23 cellular contexts compared by ENCODE assay signal in the genomic region with DNA sequence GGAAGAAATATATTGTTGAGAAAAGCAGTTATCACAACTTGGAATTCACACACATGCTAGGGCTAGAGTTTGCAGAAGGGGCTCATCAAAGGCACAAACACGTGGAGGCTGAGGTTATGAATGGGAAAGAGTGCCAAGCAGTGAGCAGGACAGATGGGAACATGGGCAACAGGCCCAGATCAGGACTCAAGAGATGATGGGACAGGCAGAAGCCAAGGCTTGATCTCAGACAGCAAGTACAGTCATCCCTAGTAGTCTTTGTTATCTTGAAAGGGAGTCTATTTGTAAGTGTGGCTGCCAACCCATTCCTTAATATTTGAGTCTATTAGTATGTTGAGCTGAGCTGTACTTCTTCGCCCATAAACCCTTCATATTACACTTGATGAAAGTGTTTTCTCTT. TPM values are rescaled to one million over a fixed set of nuclear protein-coding genes. Genes with fewer than 3 reads are reported as not detected.
DNase-seq lines count a peak whose midpoint lies in the region; ATAC-seq, FAIRE-seq and TF ChIP-seq lines count a peak whose summit lies in the region.
"Had no signal": no experiment of that assay in that cellular context is flagged by ENCODE, and none has a peak within 500 bp of the region (broad histone marks: within the 10 kb centered on the region; RNA-seq: fewer than 3 reads in every experiment).

No MANE protein-coding gene starts in this region.

- no peak overlapping the region for H3K9ac ChIP-seq in K562 (ENCODE audit: insufficient read depth in 1 of 2, low read depth in 2 of 2, low read length in 2 of 2)
- H3K9ac ChIP-seq: KMS-11, SK-N-SH had no signal

- H3K4me2 ChIP-seq in K562 (ENCODE audit: insufficient read depth, low read length): no peak overlapping the region
- H3K4me2 ChIP-seq: KMS-11, SK-N-SH had no signal

- H3K79me2 ChIP-seq in K562 (ENCODE audit: control insufficient read depth, insufficient read depth, low read length): no peaks in the 10 kb centered on the region

- no TSS peak for BruUV-seq in K562 (replicated peaks; lab: Mats Ljungman, UMichigan)

- peak; percentile 49 for FAIRE-seq in K562 (lab: Jason Lieb, UNC)
- no peak for FAIRE-seq in GM12892 (lab: Jason Lieb, UNC)
- FAIRE-seq: A204.1, GM19239 had no signal

- H3K27me3 ChIP-seq in K562 (ENCODE audit: control insufficient read depth in 2 of 2, insufficient read depth in 2 of 2, low read length in 2 of 2) (peaks cover 2 to 19% of the 10 kb centered on the region in 2 experiments; a peak in 4 of 5 replicates), heart right ventricle (no peaks in the 10 kb centered on the region)

- 2% methylated on average over 2 of the region's 2 CpGs for WGBS in K562 (ENCODE audit: insufficient coverage, low coverage, missing lambda C conversion rate)
- 53 to 64% methylated on average over 2 of the region's 2 CpGs for WGBS in heart right ventricle, 2 donors

- no peaks in the 10 kb centered on the region for H3K36me3 Mint-ChIP-seq in natural killer cell treated with Interleukin-12 subunit alpha and Interleukin-12 subunit beta and Interleukin-15 and Interleukin-18, amount 100 ng/mL, for 72 hours
- H3K36me3 Mint-ChIP-seq: CD8-positive, alpha-beta T cell had no signal

- no peaks in the 10 kb centered on the region for H4K20me1 ChIP-seq in K562 (replicated peaks; ENCODE audit: control insufficient read depth, insufficient read depth, low read length)

- H3K27ac Mint-ChIP-seq in natural killer cell treated with Interleukin-12 subunit alpha and Interleukin-12 subunit beta and Interleukin-15 and Interleukin-18, amount 100 ng/mL, for 72 hours: no peak overlapping the region
- H3K27ac Mint-ChIP-seq: CD8-positive, alpha-beta T cell had no signal

- no peaks in the 10 kb centered on the region for H3K36me3 ChIP-seq in K562 (ENCODE audit: control insufficient read depth, insufficient read depth, low read length)
- H3K36me3 ChIP-seq in heart right ventricle: no peaks in the 10 kb centered on the region

- H3K9me3 ChIP-seq in K562 (replicated peaks; ENCODE audit: control insufficient read depth, insufficient read depth, low read depth, low read length) (no peaks in the 10 kb centered on the region), heart right ventricle (no peaks in the 10 kb centered on the region)
- H3K9me3 ChIP-seq: Caco-2, SK-N-SH had no signal

- no peaks in the 10 kb centered on the region for H3K9me3 Mint-ChIP-seq in natural killer cell treated with Interleukin-12 subunit alpha and Interleukin-12 subunit beta and Interleukin-15 and Interleukin-18, amount 100 ng/mL, for 72 hours
- H3K9me3 Mint-ChIP-seq: CD8-positive, alpha-beta T cell had no signal

- H3K4me3 ChIP-seq in K562 (no peak overlapping the region), heart right ventricle (no peak overlapping the region)

- peaks cover 20 to 27% of the 10 kb centered on the region in 2 donors for H3K27me3 Mint-ChIP-seq in natural killer cell treated with Interleukin-12 subunit alpha and Interleukin-12 subunit beta and Interleukin-15 and Interleukin-18, amount 100 ng/mL, for 72 hours

- no peak for ATAC-seq in K562
- ATAC-seq in heart right ventricle: peak in 5 of 8 donors; percentile 50 to 67 (median 60)
- no peak for ATAC-seq in natural killer cell treated with Interleukin-12 subunit alpha and Interleukin-12 subunit beta and Interleukin-15 and Interleukin-18, amount 100 ng/mL, for 72 hours
- ATAC-seq: CD8-positive, alpha-beta T cell; HCT116; Panc1 had no signal

- TF ChIP-seq EP300 in K562 (IDR thresholded peaks at IDR 0.05; ENCODE audit: low read length): no peak

- DNase-seq in Ammon's horn (ENCODE audit: low spot score) (peak; percentile 23), G401 (ENCODE audit: low spot score) (peak; percentile 89), K562 (ENCODE audit: extremely low read depth in 1 of 4, low spot score in 3 of 4) (no peak), heart right ventricle (no peak), GM12892 (ENCODE audit: insufficient read length) (no peak), NOMO-1 treated with DMSO at 0.1 percent for 48 hours (lab: John Stamatoyannopoulos, UW; ENCODE audit: unreplicated experiment) (no peak)
- DNase-seq in natural killer cell treated with Interleukin-12 subunit alpha and Interleukin-12 subunit beta and Interleukin-15 and Interleukin-18, amount 100 ng/mL, for 72 hours (ENCODE audit: low spot score): no peak
- no peak for DNase-seq in activated effector memory CD4-positive, alpha-beta T cell treated with anti-CD3 and anti-CD28 coated beads, Interleukin-2, amount 50 U/mL, for 16 hours
- DNase-seq: Caco-2; CD8-positive, alpha-beta T cell; DMS79 treated with DMSO at 0.1 percent for 48 hours; IMR-90; NCI-H1048; NCI-H1417; NCI-H1930; NCI-H2107; NCI-H69; SK-N-SH had no signal

- peaks cover 0 to 3% of the 10 kb centered on the region in 2 donors for H3K4me1 Mint-ChIP-seq in natural killer cell treated with Interleukin-12 subunit alpha and Interleukin-12 subunit beta and Interleukin-15 and Interleukin-18, amount 100 ng/mL, for 72 hours (ENCODE audit: low read depth in 2 of 2)

- intact Hi-C loops in K562 (cut with micrococcal nuclease) (no loop called here), heart right ventricle (cut with DNase I) (loop anchor here in 1 of 10 donors (5.0 kb wide), 1 partner anchor 500 kb away; no protein-coding TSS in a partner anchor)

- no peak overlapping the region for H3K27ac ChIP-seq in K562 (ENCODE audit: extremely low read depth, low read depth, low read length)
- H3K27ac ChIP-seq in heart right ventricle: no peak overlapping the region
- H3K27ac ChIP-seq: KMS-11 had no signal

- no peaks in the 10 kb centered on the region for H3K9me1 ChIP-seq in K562 (ENCODE audit: control insufficient read depth, insufficient read depth, low read length)

- CTCF ChIA-PET in K562 (lab: Yijun Ruan, JAX; ENCODE audit: low intra/inter-chr PET ratio): no interaction called here

- no peak for TF ChIP-seq CTCF in K562 (IDR thresholded peaks at IDR 0.05 in 2 of 3, conservative IDR thresholded peaks at IDR 0.05 in 1 of 3; ENCODE audit: insufficient read depth in 2 of 3, low read depth in 1 of 3, low read length in 3 of 3)
- no peak for TF ChIP-seq CTCF in heart right ventricle (IDR thresholded peaks at IDR 0.05)

- in situ Hi-C loops in G401 (cut with HindIII; ENCODE audit: low sequenced_read_pairs) (no loop called here), K562 (cut with MboI) (no loop called here)

- H3K4me3 Mint-ChIP-seq in natural killer cell treated with Interleukin-12 subunit alpha and Interleukin-12 subunit beta and Interleukin-15 and Interleukin-18, amount 100 ng/mL, for 72 hours: no peak overlapping the region
- H3K4me3 Mint-ChIP-seq: CD8-positive, alpha-beta T cell had no signal

- no peak for TF ChIP-seq RAD21 in K562 (CRISPR knock-in tag; conservative IDR thresholded peaks at IDR 0.05 in 1 of 2, IDR thresholded peaks at IDR 0.05 in 1 of 2)

- POLR2A ChIA-PET in K562 (lab: Yijun Ruan, JAX): no interaction called here

- no peaks in the 10 kb centered on the region for H3K4me1 ChIP-seq in K562 (replicated peaks in 1 of 2; ENCODE audit: control insufficient read depth in 2 of 2, insufficient read depth in 2 of 2, low read length in 2 of 2)
- peaks cover 0 to 28% (median 4%) of the 10 kb centered on the region in 9 donors for H3K4me1 ChIP-seq in heart right ventricle
- H3K4me1 ChIP-seq: Caco-2 had no signal

- no peak overlapping the region for H2AFZ ChIP-seq in K562 (ENCODE audit: low read depth, low read length)

- TF ChIP-seq POLR2A in K562 (conservative IDR thresholded peaks at IDR 0.05) (no peak), GM12892 (IDR thresholded peaks at IDR 0.05; ENCODE audit: low read depth, low read length) (no peak)

TF ChIP-seq in K562, 482 proteins besides CTCF, POLR2A, EP300 and RAD21:
- no peak for TF ChIP-seq ILF3 (IDR thresholded peaks at IDR 0.05; ENCODE audit: borderline replicate concordance)
- TF ChIP-seq NR2C2 (CRISPR knock-in tag; IDR thresholded peaks at IDR 0.05): no peak
- TF ChIP-seq NR2C2 (tag; IDR thresholded peaks at IDR 0.05): no peak
- TF ChIP-seq HDAC8 (tag; IDR thresholded peaks at IDR 0.05): no peak
- no peak for TF ChIP-seq CEBPG (CRISPR knock-in tag; IDR thresholded peaks at IDR 0.05)
- no peak for TF ChIP-seq CEBPG (tag; conservative IDR thresholded peaks at IDR 0.05 in 1 of 2, IDR thresholded peaks at IDR 0.05 in 1 of 2)
- no peak for TF ChIP-seq PHF20 (IDR thresholded peaks at IDR 0.05; ENCODE audit: partially characterized antibody)
- no peak for TF ChIP-seq ARID1B (IDR thresholded peaks at IDR 0.05)

RNA-seq across cellular contexts. Expression of a gene that starts 22.2 kb away (rescaled TPM):
- total RNA-seq in G401 (2014; rRNA removed; shearing (Covaris generic)): 10.8 and 16.7 TPM in 2 replicates
- total RNA-seq in K562 (2011; cell fraction: chromatin; rRNA removed; ENCODE audit: low replicate concordance): 29.3 and 103 TPM in 2 replicates
- 17.2 and 20.8 TPM in 2 replicates for total RNA-seq in K562 (2011; cell fraction: nucleolus; rRNA removed)
- 59.7 and 110 TPM in 2 replicates for total RNA-seq in K562 (2011; cell fraction: nucleoplasm; rRNA removed)
- total RNA-seq in K562 (2014; rRNA removed): 17.2 and 18.0 TPM in 2 replicates
- total RNA-seq in K562 (2014; rRNA removed; fragmentation: Illumina TruSeq; extraction: Trizol): 30.1 and 37.9 TPM in 2 replicates
- 29.5 and 31.9 TPM in 2 replicates for total RNA-seq in K562 (2015; rRNA removed; fragmentation: Illumina TruSeq; extraction: Trizol)
- 24.1 and 29.5 TPM in 2 replicates for total RNA-seq in K562 (2021)
- polyA plus RNA-seq in K562 (2011; rRNA removed): 30.7 and 35.8 TPM in 2 replicates
- 11.9 and 22.2 TPM in 2 replicates for polyA plus RNA-seq in K562 (2011; cell fraction: cytosol; rRNA removed)
- polyA plus RNA-seq in K562 (2011; cell fraction: nucleus; rRNA removed): 21.3 and 27.9 TPM in 2 replicates
- 18.9 and 24.2 TPM in 2 replicates for polyA plus RNA-seq in K562 (2012)
- 28.0 and 29.1 TPM in 2 replicates for polyA plus RNA-seq in K562 (2014; fragmentation: Illumina TruSeq; extraction: Trizol)
- 1 to 10 TPM; 7.0 to 7.6 TPM for polyA plus RNA-seq in K562 (2014; fragmentation: Nextera tagmentation; extraction: Ambion mirVana)
- polyA plus RNA-seq in K562 (2014; rRNA removed): 17.3 and 20.0 TPM in 2 replicates
- polyA minus RNA-seq in K562 (2011; rRNA and poly(A)+ RNA removed): 55.8 and 58.9 TPM in 2 replicates
- 12.3 and 15.6 TPM in 2 replicates for polyA minus RNA-seq in K562 (2011; cell fraction: cytosol; rRNA and poly(A)+ RNA removed)
- polyA minus RNA-seq in K562 (2011; cell fraction: nucleus; rRNA and poly(A)+ RNA removed): 41.3 and 46.5 TPM in 2 replicates
- total RNA-seq in heart right ventricle: 10 to 100 TPM; 14.2 to 28.8 (median 21.4) TPM
- polyA plus RNA-seq in heart right ventricle: 1 to 10 TPM; 5.5 to 6.0 TPM
- total RNA-seq in natural killer cell treated with Interleukin-12 subunit alpha and Interleukin-12 subunit beta and Interleukin-15 and Interleukin-18, amount 100 ng/mL, for 72 hours: 10 to 100 TPM; 27.1 to 33.1 TPM
- 8.1 TPM for polyA plus RNA-seq in GM12892 (2012; ENCODE audit: missing spikeins)

Comparison
In these comparisons a context has a peak if more than half of its experiments do, and no peak if none do; other contexts are left out.
1. DNase-seq: peak in Ammon's horn (single experiment) and G401 (single experiment); none in K562 (0 of 4), heart right ventricle (0 of 2), natural killer cell treated with Interleukin-12 subunit alpha and Interleukin-12 subunit beta and Interleukin-15 and Interleukin-18, amount 100 ng/mL, for 72 hours (single experiment), GM12892 (single experiment), NOMO-1 treated with DMSO at 0.1 percent for 48 hours (single experiment) and activated effector memory CD4-positive, alpha-beta T cell treated with anti-CD3 and anti-CD28 coated beads, Interleukin-2, amount 50 U/mL, for 16 hours (single experiment).
2. ATAC-seq: peak in heart right ventricle (5 of 8); none in K562 (single experiment) and natural killer cell treated with Interleukin-12 subunit alpha and Interleukin-12 subunit beta and Interleukin-15 and Interleukin-18, amount 100 ng/mL, for 72 hours (0 of 2).